ENCODE assay signal across 31 cellular contexts in genomic region chr4:150964754-150965153, GRCh38.
"Had no signal": no experiment of that assay in that cellular context is flagged by ENCODE, and none has a peak within 500 bp of the region (broad histone marks: within the 10 kb centered on the region; RNA-seq: fewer than 3 reads in every experiment).

No MANE protein-coding gene starts in this region.

- DNase-seq: naive thymus-derived CD8-positive, alpha-beta T cell; nephron progenitor cell; nucleus accumbens; pancreas; psoas muscle; right cardiac atrium; spleen; stimulated activated CD4-positive, alpha-beta T cell treated with anti-CD3 and anti-CD28 coated beads, Interleukin-12 subunit alpha, Interleukin-12 subunit beta, amount 100 ng/mL, for 4 hours; stimulated activated CD4-positive, alpha-beta T cell treated with anti-CD3 and anti-CD28 coated beads, Interleukin-1b, Interleukin-23, amount 100 ng/mL, for 48 hours; stimulated activated CD4-positive, alpha-beta T cell treated with anti-CD3 and anti-CD28 coated beads, Interleukin-4, amount 100 ng/mL, for 1 hour; stimulated activated CD4-positive, alpha-beta T cell treated with anti-CD3 and anti-CD28 coated beads, Interleukin-4, amount 100 ng/mL, for 4 hours; stimulated activated CD8-positive, alpha-beta memory T cell treated with anti-CD3 and anti-CD28 coated beads, Interleukin-4, amount 100 ng/mL, for 48 hours; stimulated activated naive CD4-positive, alpha-beta T cell; stimulated activated naive CD8-positive, alpha-beta T cell treated with anti-CD3 and anti-CD28 coated beads, Interleukin-15, amount 100 ng/mL, for 72 hours; stimulated activated naive CD8-positive, alpha-beta T cell treated with anti-CD3 and anti-CD28 coated beads, Interleukin-15, Interleukin-2, amounts not matched to agents 100 U/mL and 50 U/mL, for 24 hours; substantia nigra; testis; tibial artery; transverse colon; upper lobe of right lung; uterus had no signal

- H3K9me3 ChIP-seq: neutrophil, pancreas, psoas muscle, suprapubic skin, testis, tibial artery, transverse colon, upper lobe of right lung, uterus had no signal

- H3K4me3 Mint-ChIP-seq: naive thymus-derived CD8-positive, alpha-beta T cell; natural killer cell treated with Interleukin-12 subunit alpha and Interleukin-12 subunit beta and Interleukin-15 and Interleukin-18, amount 100 ng/mL, for 72 hours; nephron progenitor cell; neural crest cell; stimulated activated memory B cell treated with anti-CD40 and anti-IgM and Interleukin-4, amounts not matched to agents 10 μg/mL and 1 μg/mL and 100 μg/mL, for 72 hours; stimulated activated naive CD8-positive, alpha-beta T cell treated with anti-CD3 and anti-CD28 coated beads, Interleukin-15, amount 100 ng/mL, for 72 hours; type B pancreatic cell had no signal

- H3K27ac Mint-ChIP-seq: natural killer cell treated with Interleukin-12 subunit alpha and Interleukin-12 subunit beta and Interleukin-15 and Interleukin-18, amount 100 ng/mL, for 72 hours; nephron progenitor cell; stimulated activated memory B cell treated with anti-CD40 and anti-IgM and Interleukin-4, amounts not matched to agents 10 μg/mL and 1 μg/mL and 100 μg/mL, for 72 hours; stimulated activated naive CD8-positive, alpha-beta T cell treated with anti-CD3 and anti-CD28 coated beads, Interleukin-15, amount 100 ng/mL, for 72 hours; type B pancreatic cell had no signal

- H3K4me3 ChIP-seq: pancreas, psoas muscle, skin epidermis, smooth muscle cell, spleen, suprapubic skin, testis, tibial artery, transverse colon, upper lobe of right lung, uterus had no signal

- H3K4me2 ChIP-seq: smooth muscle cell had no signal

- H3K9me3 Mint-ChIP-seq: natural killer cell treated with Interleukin-12 subunit alpha and Interleukin-12 subunit beta and Interleukin-15 and Interleukin-18, amount 100 ng/mL, for 72 hours; type B pancreatic cell had no signal

- H3K36me3 ChIP-seq: neutrophil, pancreas, spleen, suprapubic skin, tibial artery, transverse colon, upper lobe of right lung, uterus had no signal

- H3K27me3 Mint-ChIP-seq: naive thymus-derived CD8-positive, alpha-beta T cell; natural killer cell treated with Interleukin-12 subunit alpha and Interleukin-12 subunit beta and Interleukin-15 and Interleukin-18, amount 100 ng/mL, for 72 hours; progenitor cell of endocrine pancreas; stimulated activated memory B cell treated with anti-CD40 and anti-IgM and Interleukin-4, amounts not matched to agents 10 μg/mL and 1 μg/mL and 100 μg/mL, for 72 hours; stimulated activated naive CD8-positive, alpha-beta T cell treated with anti-CD3 and anti-CD28 coated beads, Interleukin-15, amount 100 ng/mL, for 72 hours; type B pancreatic cell had no signal

- ATAC-seq: naive thymus-derived CD8-positive, alpha-beta T cell; natural killer cell treated with Interleukin-12 subunit alpha and Interleukin-12 subunit beta and Interleukin-15 and Interleukin-18, amount 100 ng/mL, for 72 hours; pancreas; psoas muscle; right cardiac atrium; sciatic nerve; stimulated activated memory B cell treated with anti-CD40 and anti-IgM and Interleukin-4, amounts not matched to agents 10 μg/mL and 1 μg/mL and 100 μg/mL, for 72 hours; stimulated activated naive CD8-positive, alpha-beta T cell treated with anti-CD3 and anti-CD28 coated beads, Interleukin-15, amount 100 ng/mL, for 72 hours; stimulated activated naive CD8-positive, alpha-beta T cell treated with anti-CD3 and anti-CD28 coated beads, Interleukin-15, Interleukin-2, amounts not matched to agents 100 U/mL and 50 U/mL, for 24 hours; upper lobe of right lung had no signal

- H3K4me1 Mint-ChIP-seq: nephron progenitor cell, neural crest cell had no signal

- FAIRE-seq: pancreas had no signal

- H3K4me1 ChIP-seq: psoas muscle, testis, upper lobe of right lung, uterus had no signal

- H3K27ac ChIP-seq: neutrophil, pancreas, psoas muscle, skin epidermis, spleen, suprapubic skin, testis, tibial artery, transverse colon, upper lobe of right lung, uterus had no signal

- H3K27me3 ChIP-seq: neutrophil, pancreas, spleen, suprapubic skin, testis, tibial artery, transverse colon, upper lobe of right lung, uterus had no signal

- H3K36me3 Mint-ChIP-seq: natural killer cell treated with Interleukin-12 subunit alpha and Interleukin-12 subunit beta and Interleukin-15 and Interleukin-18, amount 100 ng/mL, for 72 hours had no signal
